26 cellular contexts compared by ENCODE assay signal in genomic region chr9:79719989-79720388, GRCh38.
"Had no signal": no experiment of that assay in that cellular context is flagged by ENCODE, and none has a peak within 500 bp of the region (broad histone marks: within the 10 kb centered on the region; RNA-seq: fewer than 3 reads in every experiment).

No MANE protein-coding gene starts in this region.

- H3K9me3 ChIP-seq: colonic mucosa, gastrocnemius medialis, mucosa of descending colon, neutrophil, pancreas, right lobe of liver, suprapubic skin, transverse colon had no signal

- H3K27ac ChIP-seq: colonic mucosa, epithelial cell of prostate, gastrocnemius medialis, neutrophil, pancreas, right lobe of liver, suprapubic skin, transverse colon had no signal

- ATAC-seq: esophagus mucosa; gastrocnemius medialis; left lobe of liver; mucosa of descending colon; natural killer cell treated with Interleukin-12 subunit alpha and Interleukin-12 subunit beta and Interleukin-15 and Interleukin-18, amount 100 ng/mL, for 72 hours; pancreas; right lobe of liver; stimulated activated naive CD8-positive, alpha-beta T cell treated with anti-CD3 and anti-CD28 coated beads, Interleukin-15, amount 100 ng/mL, for 72 hours had no signal

- DNase-seq: colonic mucosa; effector CD8-positive, alpha-beta T cell; endodermal cell; foreskin fibroblast; gastrocnemius medialis; head of caudate nucleus; mesenchymal stem cell; mucosa of descending colon; naive B cell; pancreas; retina; right lobe of liver; small intestine; stimulated activated CD4-positive, alpha-beta T cell treated with anti-CD3 and anti-CD28 coated beads, Interleukin-12 subunit alpha, Interleukin-12 subunit beta, amount 100 ng/mL, for 4 hours; stimulated activated CD4-positive, alpha-beta T cell treated with anti-CD3 and anti-CD28 coated beads, Interleukin-1b, Interleukin-23, amount 100 ng/mL, for 48 hours; stimulated activated CD4-positive, alpha-beta T cell treated with anti-CD3 and anti-CD28 coated beads, Interleukin-4, amount 100 ng/mL, for 1 hour; stimulated activated CD8-positive, alpha-beta memory T cell treated with anti-CD3 and anti-CD28 coated beads, Interleukin-4, amount 100 ng/mL, for 48 hours; stimulated activated naive CD4-positive, alpha-beta T cell; stimulated activated naive CD8-positive, alpha-beta T cell treated with anti-CD3 and anti-CD28 coated beads, Interleukin-15, amount 100 ng/mL, for 72 hours; transverse colon had no signal

- H3K36me3 ChIP-seq: colonic mucosa had no signal

- H3K4me3 ChIP-seq: colonic mucosa, gastrocnemius medialis, mucosa of descending colon, pancreas, right lobe of liver, suprapubic skin, transverse colon had no signal

- H3K4me1 ChIP-seq: colonic mucosa, gastrocnemius medialis, pancreas, right lobe of liver, suprapubic skin, transverse colon had no signal

- H3K27me3 ChIP-seq: colonic mucosa, gastrocnemius medialis, neutrophil, pancreas, right lobe of liver, suprapubic skin, transverse colon had no signal
